In the genomic region with DNA sequence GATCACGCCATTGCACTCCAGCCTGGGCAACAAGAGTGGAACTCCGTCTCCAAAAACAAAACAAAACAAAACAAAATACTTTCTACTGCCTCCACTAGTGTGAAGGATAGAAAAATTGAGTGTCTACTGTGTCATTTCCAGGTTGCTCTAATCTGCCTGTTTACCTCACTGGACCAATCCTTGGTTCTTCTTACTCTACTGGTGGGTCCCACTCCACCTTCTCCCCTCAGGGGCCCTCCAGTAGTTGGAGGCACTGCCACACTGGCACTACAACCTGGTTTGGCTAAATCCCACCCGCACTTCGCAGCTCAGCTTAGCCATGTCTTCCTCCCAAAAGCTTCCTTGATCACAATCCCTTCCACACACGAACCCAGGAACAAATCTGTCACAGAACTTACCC, we compare ENCODE assay signal across 28 cellular contexts. TPM values are rescaled to one million over a fixed set of nuclear protein-coding genes. Genes with fewer than 3 reads are reported as not detected.
A peak's percentile ranks its signal among the peaks of the same experiment; 100 is the strongest.
DNase-seq lines count a peak whose midpoint lies in the region; ATAC-seq and TF ChIP-seq lines count a peak whose summit lies in the region.
"Had no signal": no experiment of that assay in that cellular context is flagged by ENCODE, and none has a peak within 500 bp of the region (broad histone marks: within the 10 kb centered on the region; RNA-seq: fewer than 3 reads in every experiment).

No MANE protein-coding gene starts in this region.

- no peak overlapping the region for H3K27ac ChIP-seq in CD4-positive, CD25-positive, alpha-beta regulatory T cell (ENCODE audit: insufficient read depth, low read length, poor library complexity, severe bottlenecking)
- H3K27ac ChIP-seq in GM23338 (ENCODE audit: low read depth): no peak overlapping the region
- H3K27ac ChIP-seq in PC-9: no peak overlapping the region
- no peak overlapping the region for H3K27ac ChIP-seq in endodermal cell (ENCODE audit: low read depth, low read length)
- no peak overlapping the region for H3K27ac ChIP-seq in body of pancreas
- no peak overlapping the region for H3K27ac ChIP-seq in spleen
- H3K27ac ChIP-seq: gastroesophageal sphincter, parathyroid adenoma, skin epidermis, stomach had no signal

- H4K20me1 ChIP-seq in GM23338 (replicated peaks; ENCODE audit: insufficient read depth) (peaks cover 38% of the 10 kb centered on the region), PC-9 (ENCODE audit: insufficient read depth) (peaks cover 37% of the 10 kb centered on the region)

- peaks cover 0 to 1% (median 0%) of the 10 kb centered on the region in 7 donors for H3K9me3 Mint-ChIP-seq in CD4-positive, CD25-positive, alpha-beta regulatory T cell
- H3K9me3 Mint-ChIP-seq in GM23338 (no peaks in the 10 kb centered on the region), endodermal cell (no peaks in the 10 kb centered on the region)
- H3K9me3 Mint-ChIP-seq: activated CD8-positive, alpha-beta T cell treated with anti-CD3 and anti-CD28 coated beads for 36 hours; mesothelial cell of epicardium; type B pancreatic cell had no signal

- no peaks in the 10 kb centered on the region for H3K36me3 Mint-ChIP-seq in CD4-positive, CD25-positive, alpha-beta regulatory T cell
- peaks cover 9% of the 10 kb centered on the region; the same call in 1 of the 3 replicates for H3K36me3 Mint-ChIP-seq in GM23338 (ENCODE audit: low read depth)
- H3K36me3 Mint-ChIP-seq in endodermal cell (ENCODE audit: low read depth): peaks cover 3% of the 10 kb centered on the region
- H3K36me3 Mint-ChIP-seq: mesothelial cell of epicardium had no signal

- H3K4me2 ChIP-seq in GM23338 (no peak overlapping the region), PC-9 (peak overlapping the region; percentile 96)

- H3K79me2 ChIP-seq in GM23338 (replicated peaks; ENCODE audit: insufficient read depth) (peaks cover 91% of the 10 kb centered on the region), PC-9 (ENCODE audit: low read depth) (peaks cover 89% of the 10 kb centered on the region)

- H3K9me2 ChIP-seq in GM23338 (ENCODE audit: insufficient read depth): no peaks in the 10 kb centered on the region
- H3K9me2 ChIP-seq in PC-9 (ENCODE audit: insufficient read depth): no peaks in the 10 kb centered on the region

- peak overlapping the region; percentile 60 to 93 (median 78) for H3K4me3 Mint-ChIP-seq in CD4-positive, CD25-positive, alpha-beta regulatory T cell
- no peak overlapping the region for H3K4me3 Mint-ChIP-seq in GM23338
- H3K4me3 Mint-ChIP-seq in endodermal cell: no peak overlapping the region

- H3K36me3 ChIP-seq in CD4-positive, CD25-positive, alpha-beta regulatory T cell (ENCODE audit: control insufficient read depth, insufficient read depth, low read length): no peaks in the 10 kb centered on the region
- 0 out of 2 replicates have a peak, but pooled peaks cover under 1% of the 10 kb centered on the region for H3K36me3 ChIP-seq in GM23338 (ENCODE audit: insufficient read depth)
- peaks cover 3% of the 10 kb centered on the region; the same call in 1 of the 2 replicates for H3K36me3 ChIP-seq in PC-9 (ENCODE audit: low read depth)
- no peaks in the 10 kb centered on the region for H3K36me3 ChIP-seq in endodermal cell (ENCODE audit: control insufficient read depth, insufficient read depth, low read length)
- H3K36me3 ChIP-seq in body of pancreas (replicated peaks in 1 of 2; ENCODE audit: insufficient read depth in 1 of 2, low read depth in 2 of 2): no peaks in the 10 kb centered on the region
- H3K36me3 ChIP-seq in spleen: no peaks in the 10 kb centered on the region
- H3K36me3 ChIP-seq: BE2C, gastroesophageal sphincter, stomach had no signal

- POLR2A ChIA-PET in PC-9 (lab: Charles Lee; ENCODE audit: unreplicated experiment): no interaction called here

- BruUV-seq in PC-9 (replicated peaks; lab: Mats Ljungman, UMichigan): no TSS peak

- CTCF ChIA-PET in PC-9 (lab: Charles Lee): no interaction called here

- no peaks in the 10 kb centered on the region for H3K9me3 ChIP-seq in CD4-positive, CD25-positive, alpha-beta regulatory T cell (ENCODE audit: control insufficient read depth in 2 of 2, low read length in 2 of 2)
- no peaks in the 10 kb centered on the region for H3K9me3 ChIP-seq in PC-9 (ENCODE audit: insufficient read depth, low read depth)
- H3K9me3 ChIP-seq in endodermal cell (ENCODE audit: control insufficient read depth, low read length): no peaks in the 10 kb centered on the region
- no peaks in the 10 kb centered on the region for H3K9me3 ChIP-seq in body of pancreas
- no peaks in the 10 kb centered on the region for H3K9me3 ChIP-seq in spleen
- H3K9me3 ChIP-seq: BE2C, gastroesophageal sphincter, stomach had no signal

- WGBS in endodermal cell (ENCODE audit: insufficient coverage in 1 of 2, insufficient read length in 1 of 2), 2 experiments: 90 to 94% methylated on average over 3 to 4 of the region's 5 CpGs
- 85 to 95% methylated on average over 5 of the region's 5 CpGs for WGBS in body of pancreas, 2 donors
- WGBS in spleen, 5 donors: 86 to 95% (median 89%) methylated on average over 5 of the region's 5 CpGs

- H3K4me1 Mint-ChIP-seq in CD4-positive, CD25-positive, alpha-beta regulatory T cell: peaks cover 46 to 77% (median 64%) of the 10 kb centered on the region in 4 donors
- H3K4me1 Mint-ChIP-seq in GM23338 (peaks cover 31% of the 10 kb centered on the region), endodermal cell (peaks cover 29% of the 10 kb centered on the region)

- ATAC-seq in CD4-positive, CD25-positive, alpha-beta regulatory T cell (ENCODE audit: low read depth in 2 of 2): no peak
- ATAC-seq in GM23338 (no peak), body of pancreas (no peak)
- ATAC-seq: activated CD8-positive, alpha-beta T cell treated with anti-CD3 and anti-CD28 coated beads for 36 hours; gastroesophageal sphincter; Right ventricle myocardium inferior; SK-N-SH treated with all-trans-retinoic acid at 6 μM for 48 hours had no signal

- H3K27me3 Mint-ChIP-seq in CD4-positive, CD25-positive, alpha-beta regulatory T cell: no peaks in the 10 kb centered on the region
- peaks cover 14% of the 10 kb centered on the region for H3K27me3 Mint-ChIP-seq in GM23338 (ENCODE audit: insufficient read depth, low read depth, poor library complexity)
- no peaks in the 10 kb centered on the region for H3K27me3 Mint-ChIP-seq in endodermal cell (ENCODE audit: insufficient read depth)
- H3K27me3 Mint-ChIP-seq: activated CD8-positive, alpha-beta T cell treated with anti-CD3 and anti-CD28 coated beads for 36 hours; type B pancreatic cell had no signal

- no peak overlapping the region for H3K9ac ChIP-seq in endodermal cell (ENCODE audit: extremely low read depth, low read length, poor library complexity, severe bottlenecking)
- H3K9ac ChIP-seq: parathyroid adenoma had no signal

- H2AFZ ChIP-seq in GM23338 (no peak overlapping the region), PC-9 (no peak overlapping the region)
- H2AFZ ChIP-seq: parathyroid adenoma had no signal

- intact Hi-C loops in PC-9 (cut with micrococcal nuclease; ENCODE audit: unreplicated experiment): no loop called here
- intact Hi-C loops in body of pancreas (cut with DNase I): loop anchor here (10.0 kb wide), 1 partner anchor 58 kb away; no protein-coding TSS in a partner anchor
- intact Hi-C loops in spleen (cut with DNase I; ENCODE audit: low total_unique reads): no loop called here

- peaks cover 51% of the 10 kb centered on the region for H3K4me1 ChIP-seq in CD4-positive, CD25-positive, alpha-beta regulatory T cell (ENCODE audit: control insufficient read depth, insufficient read depth, low read length, poor library complexity, severe bottlenecking)
- H3K4me1 ChIP-seq in GM23338 (ENCODE audit: insufficient read depth) (peaks cover 20% of the 10 kb centered on the region), PC-9 (replicated peaks; ENCODE audit: insufficient read depth) (peaks cover 22% of the 10 kb centered on the region), endodermal cell (ENCODE audit: control insufficient read depth, insufficient read depth, low read length) (peaks cover 7% of the 10 kb centered on the region), body of pancreas (peaks cover 28% of the 10 kb centered on the region), spleen (peaks cover 21 to 87% (median 48%) of the 10 kb centered on the region in 6 donors)
- H3K4me1 ChIP-seq: BE2C, parathyroid adenoma had no signal

- no peak for TF ChIP-seq CTCF in GM23338 (conservative IDR thresholded peaks at IDR 0.05; ENCODE audit: low read depth in 2 of 2)
- no peak for TF ChIP-seq CTCF in PC-9 (conservative IDR thresholded peaks at IDR 0.05)
- TF ChIP-seq CTCF in endodermal cell (conservative IDR thresholded peaks at IDR 0.05): no peak
- TF ChIP-seq CTCF in body of pancreas (IDR thresholded peaks at IDR 0.05): no peak
- TF ChIP-seq CTCF in spleen (IDR thresholded peaks at IDR 0.05 in 8 of 11, conservative IDR thresholded peaks at IDR 0.05 in 3 of 11): no peak

- DNase-seq in CD4-positive, CD25-positive, alpha-beta regulatory T cell: no peak
- DNase-seq in GM23338 (ENCODE audit: low spot score): no peak
- no peak for DNase-seq in PC-9
- DNase-seq in endodermal cell: peak; percentile 19
- no peak for DNase-seq in stimulated activated CD4-positive, alpha-beta T cell treated with anti-CD3 and anti-CD28 coated beads, Interleukin-12 subunit alpha, Interleukin-12 subunit beta, amount 100 ng/mL, for 4 hours
- no peak for DNase-seq in DMS79 (lab: John Stamatoyannopoulos, UW)
- no peak for DNase-seq in body of pancreas
- no peak for DNase-seq in spleen
- DNase-seq: activated CD4-positive, alpha-beta T cell treated with anti-CD3 and anti-CD28 coated beads for 1 hour; activated CD8-positive, alpha-beta memory T cell treated with anti-CD3 and anti-CD28 coated beads, Interleukin-2, amount 50 U/mL, for 48 hours; activated CD8-positive, alpha-beta T cell treated with anti-CD3 and anti-CD28 coated beads for 36 hours; activated effector memory CD4-positive, alpha-beta T cell treated with anti-CD3 and anti-CD28 coated beads, Interleukin-2, amount 50 U/mL, for 16 hours; BE2C; dermis blood vessel endothelial cell; DMS53; GOT3; kidney glomerular epithelial cell; NCI-H1092 treated with DMSO at 0.1 percent for 48 hours; NCI-H1694 treated with DMSO at 0.1 percent for 48 hours; retina; stomach had no signal

- H3K4me3 ChIP-seq in CD4-positive, CD25-positive, alpha-beta regulatory T cell (ENCODE audit: low read depth, low read length): no peak overlapping the region
- H3K4me3 ChIP-seq in GM23338 (peak overlapping the region; percentile 96; the same call in 1 of the 2 replicates), PC-9 (no peak overlapping the region), endodermal cell (ENCODE audit: low read length) (no peak overlapping the region), body of pancreas (no peak overlapping the region), spleen (no peak overlapping the region)
- H3K4me3 ChIP-seq: gastroesophageal sphincter, skin epidermis, stomach had no signal

- no peak for TF ChIP-seq POLR2A in body of pancreas (IDR thresholded peaks at IDR 0.05)
- TF ChIP-seq POLR2A in spleen (IDR thresholded peaks at IDR 0.05): no peak

- H3F3A ChIP-seq in GM23338 (replicated peaks; ENCODE audit: low read depth) (0 out of 2 replicates have a peak, but pooled peaks cover 8% of the 10 kb centered on the region), PC-9 (ENCODE audit: insufficient read depth, low read depth) (peaks cover 15% of the 10 kb centered on the region; the same call in 1 of the 2 replicates)

- H3K27ac Mint-ChIP-seq in CD4-positive, CD25-positive, alpha-beta regulatory T cell: peak overlapping the region in 2 of 3 donors; percentile 43 to 90
- H3K27ac Mint-ChIP-seq in GM23338 (no peak overlapping the region), endodermal cell (peak overlapping the region; percentile 5)
- H3K27ac Mint-ChIP-seq: activated CD8-positive, alpha-beta T cell treated with anti-CD3 and anti-CD28 coated beads for 36 hours; mesothelial cell of epicardium; type B pancreatic cell had no signal

- H3K27me3 ChIP-seq in CD4-positive, CD25-positive, alpha-beta regulatory T cell (ENCODE audit: control insufficient read depth, insufficient read depth, low read length): no peaks in the 10 kb centered on the region
- no peaks in the 10 kb centered on the region for H3K27me3 ChIP-seq in GM23338 (ENCODE audit: insufficient read depth)
- H3K27me3 ChIP-seq in PC-9 (ENCODE audit: insufficient read depth, low read depth): no peaks in the 10 kb centered on the region
- no peaks in the 10 kb centered on the region for H3K27me3 ChIP-seq in endodermal cell (ENCODE audit: control insufficient read depth, insufficient read depth, low read length, poor library complexity, severe bottlenecking)
- H3K27me3 ChIP-seq in body of pancreas: no peaks in the 10 kb centered on the region
- H3K27me3 ChIP-seq in spleen (replicated peaks in 1 of 7): no peaks in the 10 kb centered on the region
- H3K27me3 ChIP-seq: BE2C, gastroesophageal sphincter, stomach had no signal

RNA-seq across cellular contexts. Expression of a gene that starts 2.7 kb away (rescaled TPM):
- 33.6 TPM for total RNA-seq in CD4-positive, CD25-positive, alpha-beta regulatory T cell
- 10 to 100 TPM in 1 of 4 donors, 1 to 10 TPM in 3; 4.6 to 11.3 (median 5.4) TPM for polyA plus RNA-seq in CD4-positive, CD25-positive, alpha-beta regulatory T cell
- 12.9 and 17.6 TPM in 2 replicates for total RNA-seq in GM23338 (2014; rRNA removed; shearing (Covaris generic))
- polyA plus RNA-seq in GM23338 (2016; fragmentation: Nextera tagmentation; extraction: Ambion mirVana) (4.5 and 5.6 TPM in 2 replicates), spleen (10 to 100 TPM in 1 of 3 donors, 1 to 10 TPM in 2; 7.0 to 10.9 (median 7.7) TPM)
- total RNA-seq in PC-9 (2021) (12.1 and 16.4 TPM in 2 replicates), endodermal cell (10 to 100 TPM; 13.1 to 17.7 TPM), body of pancreas (1 to 10 TPM; 4.6 to 6.2 TPM), spleen (10 to 100 TPM; 15.8 to 24.7 (median 18.2) TPM)
- 17.1 TPM for polyA plus RNA-seq in endodermal cell (2013, experiment 1 of 2)
- polyA plus RNA-seq in endodermal cell (2013, experiment 2 of 2): 18.4 TPM

RNA-seq across cellular contexts. Expression of a gene that starts 2.8 kb away (rescaled TPM):
- total RNA-seq in CD4-positive, CD25-positive, alpha-beta regulatory T cell: 10.4 TPM
- polyA plus RNA-seq in CD4-positive, CD25-positive, alpha-beta regulatory T cell: 10 to 100 TPM in 1 of 4 donors, 1 to 10 TPM in 3; 2.9 to 10.2 (median 5.3) TPM
- total RNA-seq in GM23338 (2014; rRNA removed; shearing (Covaris generic)): 42.6 and 44.3 TPM in 2 replicates
- polyA plus RNA-seq in GM23338 (2016; fragmentation: Nextera tagmentation; extraction: Ambion mirVana) (7.6 and 7.9 TPM in 2 replicates), spleen (1 to 10 TPM; 2.1 to 3.5 (median 2.4) TPM)
- total RNA-seq in PC-9 (2021) (6.6 and 7.7 TPM in 2 replicates), endodermal cell (10 to 100 TPM; 18.6 to 20.3 TPM), body of pancreas (1 to 10 TPM; 4.2 to 8.2 TPM), spleen (10 to 100 TPM in 3 of 7 donors, 1 to 10 TPM in 4; 6.7 to 13.6 (median 9.8) TPM)
- 10.0 TPM for polyA plus RNA-seq in endodermal cell (2013, experiment 1 of 2)
- 8.4 TPM for polyA plus RNA-seq in endodermal cell (2013, experiment 2 of 2)

Comparison
In these comparisons a context has a peak if more than half of its experiments do, and no peak if none do; other contexts are left out.
1. H3K4me3 Mint-ChIP-seq: peak in CD4-positive, CD25-positive, alpha-beta regulatory T cell (4 of 4); none in GM23338 (single experiment) and endodermal cell (single experiment).